ENCODE assay signal across 33 cellular contexts in genomic region chr4:80092088-80092487, GRCh38. TPM values are rescaled to one million over a fixed set of nuclear protein-coding genes. Genes with fewer than 3 reads are reported as not detected.
"Had no signal": no experiment of that assay in that cellular context is flagged by ENCODE, and none has a peak within 500 bp of the region (broad histone marks: within the 10 kb centered on the region; RNA-seq: fewer than 3 reads in every experiment).

No MANE protein-coding gene starts in this region.

- H3K9me3 Mint-ChIP-seq: activated CD4-positive, alpha-beta T cell treated with anti-CD3 and anti-CD28 coated beads, Interleukin-2, amount 10 ng/mL, durations not matched to agents 24 days and 14 days; activated naive CD8-positive, alpha-beta T cell treated with anti-CD3 and anti-CD28 coated beads for 36 hours; activated T-helper 1 cell treated with anti-CD3 and anti-CD28 coated beads, Interleukin-12 subunit alpha, Interleukin-12 subunit beta, Interleukin-2, Interleukin-4 antibody, amounts not matched to agents 30 ng/mL and 10 ng/mL and 1 ng/mL, durations not matched to agents 14 hours and 24 hours and 36 hours had no signal

- FAIRE-seq: colon, RCC 7860 had no signal

- H3K4me3 Mint-ChIP-seq: activated CD4-positive, alpha-beta T cell treated with anti-CD3 and anti-CD28 coated beads, Interleukin-2, amount 10 ng/mL, durations not matched to agents 24 days and 14 days; activated naive CD8-positive, alpha-beta T cell treated with anti-CD3 and anti-CD28 coated beads for 36 hours; activated T-helper 1 cell treated with anti-CD3 and anti-CD28 coated beads, Interleukin-12 subunit alpha, Interleukin-12 subunit beta, Interleukin-2, Interleukin-4 antibody, amounts not matched to agents 30 ng/mL and 10 ng/mL and 1 ng/mL, durations not matched to agents 14 hours and 24 hours and 36 hours had no signal

- ATAC-seq: Right ventricle myocardium inferior had no signal

- H3K27ac Mint-ChIP-seq: activated CD4-positive, alpha-beta T cell treated with anti-CD3 and anti-CD28 coated beads, Interleukin-2, amount 10 ng/mL, durations not matched to agents 24 days and 14 days; activated naive CD8-positive, alpha-beta T cell treated with anti-CD3 and anti-CD28 coated beads for 36 hours; activated T-helper 1 cell treated with anti-CD3 and anti-CD28 coated beads, Interleukin-12 subunit alpha, Interleukin-12 subunit beta, Interleukin-2, Interleukin-4 antibody, amounts not matched to agents 30 ng/mL and 10 ng/mL and 1 ng/mL, durations not matched to agents 14 hours and 24 hours and 36 hours had no signal

- H3K36me3 Mint-ChIP-seq: activated naive CD8-positive, alpha-beta T cell treated with anti-CD3 and anti-CD28 coated beads for 36 hours had no signal

- H3K27me3 Mint-ChIP-seq: activated naive CD8-positive, alpha-beta T cell treated with anti-CD3 and anti-CD28 coated beads for 36 hours had no signal

- H3K4me1 Mint-ChIP-seq: activated naive CD8-positive, alpha-beta T cell treated with anti-CD3 and anti-CD28 coated beads for 36 hours had no signal

- DNase-seq: activated CD4-positive, alpha-beta T cell treated with anti-CD3 and anti-CD28 coated beads for 1 hour; activated CD4-positive, alpha-beta T cell treated with anti-CD3 and anti-CD28 coated beads, Interleukin-2, amount 10 ng/mL, durations not matched to agents 24 days and 14 days; activated CD4-positive, alpha-beta T cell treated with anti-CD3 and anti-CD28 coated beads, Interleukin-2, amount 50 U/mL, for 48 hours; activated CD4-positive, CD25-positive, alpha-beta regulatory T cell; activated effector memory CD4-positive, alpha-beta T cell treated with Interleukin-2 at 50 U/mL for 16 hours; activated naive CD4-positive, alpha-beta T cell treated with anti-CD3 and anti-CD28 coated beads, Interleukin-2, amount 50 U/mL, for 16 hours; activated naive CD8-positive, alpha-beta T cell treated with anti-CD3 and anti-CD28 coated beads for 36 hours; activated T-cell treated with anti-CD3 and anti-CD28 coated beads, Interleukin-2, amount 50 U/mL, for 1 hour; amniotic stem cell; aorta; brain microvascular endothelial cell; central memory CD4-positive, alpha-beta T cell; MM.1S; MV-4-11; NCI-H1092; NCI-H146; NCI-H187; NCI-H2029 treated with DMSO at 0.1 percent for 48 hours; NCI-H2107; NCI-H2171; NCI-H510A; NCI-H526; NCI-H748 treated with DMSO at 0.1 percent for 48 hours; NK-92 treated with Interleukin-12 subunit alpha and Interleukin-12 subunit beta, amount 100 ng/mL, for 24 hours; PC-9; SJCRH30; T1000; WERI-Rb-1 had no signal

RNA-seq across cellular contexts. Expression of gene ANTXR2, which starts 19.1 kb away (rescaled TPM):
- total RNA-seq: OCI-LY7 had no signal
